ENCODE assay signal across 11 cellular contexts in the genomic region with DNA sequence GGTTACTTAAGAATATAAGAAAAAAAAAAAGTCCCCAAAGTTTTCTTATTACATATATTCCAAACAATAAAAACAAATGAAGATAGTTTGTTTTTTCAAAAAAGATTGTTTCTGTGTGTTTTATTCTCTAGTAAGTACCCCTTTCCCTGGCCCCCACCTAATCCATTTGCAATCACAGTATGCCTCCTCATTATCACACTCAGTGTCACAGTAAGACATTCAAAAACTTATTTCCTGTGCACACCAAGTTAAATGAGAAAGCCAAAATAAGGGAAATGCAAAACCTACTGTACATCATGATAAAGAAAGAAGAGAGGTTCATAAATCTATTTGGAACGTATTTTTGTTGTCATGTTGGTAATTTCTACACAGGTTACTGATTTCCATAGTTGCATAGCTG.
DNase-seq lines count a peak whose midpoint lies in the region; ATAC-seq lines count a peak whose summit lies in the region.
"Had no signal": no experiment of that assay in that cellular context is flagged by ENCODE, and none has a peak within 500 bp of the region (broad histone marks: within the 10 kb centered on the region; RNA-seq: fewer than 3 reads in every experiment).

No MANE protein-coding gene starts in this region.

- H3K4me3 Mint-ChIP-seq in immature natural killer cell, result peak overlapping the region in 3 of 5 donors; percentile 15 to 82 (median 45)

- H3K9me3 Mint-ChIP-seq in immature natural killer cell, result no peaks in the 10 kb centered on the region

- no peaks in the 10 kb centered on the region for H3K27me3 Mint-ChIP-seq in immature natural killer cell (ENCODE audit: low read depth in 3 of 3)

- H3K36me3 Mint-ChIP-seq in immature natural killer cell, result peaks cover 0 to 5% (median 3%) of the 10 kb centered on the region in 3 donors

- peak; percentile 39 for ATAC-seq in GM18502 (IDR thresholded peaks at IDR 0.05; ENCODE audit: poor library complexity, unreplicated experiment)
- peak; percentile 34 for ATAC-seq in GM21529 (IDR thresholded peaks at IDR 0.05; ENCODE audit: unreplicated experiment)
- ATAC-seq in GM18873 (IDR thresholded peaks at IDR 0.05; ENCODE audit: low FRiP score, unreplicated experiment), result no peak

- peak overlapping the region; percentile 33 to 73 (median 62) for H3K27ac Mint-ChIP-seq in immature natural killer cell

- H3K4me1 Mint-ChIP-seq in immature natural killer cell, result peaks cover 58 to 89% of the 10 kb centered on the region in 2 donors

- DNase-seq in NAMALWA (ENCODE audit: low spot score), result peak; percentile 30
- no peak for DNase-seq in immature natural killer cell
- no peak for DNase-seq in NCI-H510A (lab: John Stamatoyannopoulos, UW)
- no peak for DNase-seq in activated gamma-delta T cell treated with Interleukin-2 at 50 U/mL for 16 hours
- DNase-seq in NCI-H2029 treated with DMSO at 0.1 percent for 48 hours (lab: John Stamatoyannopoulos, UW), result no peak
- DNase-seq: glutamatergic neuron, NCI-H510A treated with DMSO at 0.1 percent for 48 hours, ovary had no signal
